11 cellular contexts compared by ENCODE assay signal in genomic region chr10:118785566-118785965, GRCh38.
"Had no signal": no experiment of that assay in that cellular context is flagged by ENCODE, and none has a peak within 500 bp of the region (broad histone marks: within the 10 kb centered on the region; RNA-seq: fewer than 3 reads in every experiment).

No MANE protein-coding gene starts in this region.

- H3K9me3 Mint-ChIP-seq: HFFc6 had no signal

- H3K27ac Mint-ChIP-seq: GM23338, HFFc6, IgD-negative memory B cell had no signal

- H3K27ac ChIP-seq: HL-60 had no signal

- ATAC-seq: GM23338, HCT116, HepG2, K562 had no signal

- H3K9me3 ChIP-seq: HAP-1 had no signal

- DNase-seq: H7, HFFc6, KG1 had no signal

- H3K4me3 Mint-ChIP-seq: GM23338, HFFc6, IgD-negative memory B cell had no signal

- H3K36me3 Mint-ChIP-seq: IgD-negative memory B cell had no signal

- H2AFZ ChIP-seq: GM23338 had no signal

- H3K4me1 ChIP-seq: HAP-1 had no signal

- H3K36me3 ChIP-seq: HAP-1 had no signal

- H3K4me3 ChIP-seq: GM23338, HAP-1, K562 had no signal

- H3K4me2 ChIP-seq: GM23338 had no signal

- FAIRE-seq: H1, HepG2, K562 had no signal

- H3K4me1 Mint-ChIP-seq: GM23338, IgD-negative memory B cell had no signal
